In the genomic region with DNA sequence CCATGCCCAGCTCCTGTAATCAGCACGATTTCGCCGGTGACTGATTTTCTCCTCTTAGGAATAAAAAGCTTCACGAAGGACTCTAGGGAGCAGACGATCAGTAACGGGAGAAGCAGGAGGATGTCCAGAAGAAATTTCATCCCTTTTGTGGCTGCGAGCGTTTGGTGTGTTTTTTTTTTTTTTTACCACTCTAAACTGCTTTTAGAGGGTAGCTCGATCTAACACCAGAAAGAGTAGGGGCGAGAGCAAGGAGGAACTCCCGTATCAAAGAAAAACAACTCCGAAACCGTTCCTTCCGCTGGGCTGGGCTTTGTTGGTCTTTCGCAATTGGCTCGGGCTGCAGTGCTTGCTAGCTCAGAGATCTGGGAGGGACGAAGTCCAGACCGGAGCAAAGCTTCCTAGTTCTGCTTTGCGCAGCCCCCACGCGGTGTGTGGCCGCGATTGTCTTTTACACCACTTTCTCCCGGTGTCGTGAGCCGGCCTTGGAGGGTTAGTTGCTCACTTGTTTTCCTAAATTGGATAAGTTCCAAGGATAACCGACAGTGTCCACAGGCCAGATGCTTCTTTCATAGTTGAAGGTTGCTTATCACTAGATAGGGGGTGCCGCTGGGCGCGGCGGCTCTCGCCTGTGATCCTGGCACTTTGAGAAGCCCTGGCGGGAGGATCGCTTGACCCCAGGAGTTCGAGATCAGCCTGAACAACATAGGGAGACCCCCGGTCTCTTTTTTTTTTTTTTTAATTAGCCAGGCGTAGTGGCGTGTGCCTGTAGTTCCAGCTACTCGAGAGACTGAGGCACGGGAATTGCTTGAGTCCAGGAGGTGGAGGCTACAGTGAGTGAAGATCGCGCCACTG, we compare ENCODE assay signal across 8 cellular contexts. TPM values are rescaled to one million over a fixed set of nuclear protein-coding genes. Genes with fewer than 3 reads are reported as not detected.
DNase-seq lines count a peak whose midpoint lies in the region; TF ChIP-seq lines count a peak whose summit lies in the region.

A gene with protein sequence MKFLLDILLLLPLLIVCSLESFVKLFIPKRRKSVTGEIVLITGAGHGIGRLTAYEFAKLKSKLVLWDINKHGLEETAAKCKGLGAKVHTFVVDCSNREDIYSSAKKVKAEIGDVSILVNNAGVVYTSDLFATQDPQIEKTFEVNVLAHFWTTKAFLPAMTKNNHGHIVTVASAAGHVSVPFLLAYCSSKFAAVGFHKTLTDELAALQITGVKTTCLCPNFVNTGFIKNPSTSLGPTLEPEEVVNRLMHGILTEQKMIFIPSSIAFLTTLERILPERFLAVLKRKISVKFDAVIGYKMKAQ (minus strand): TSS at position 258 of the 852 bp plus-strand sequence. CDS start 118 bp downstream, at position 140.

- H3K27me3 ChIP-seq in effector memory CD4-positive, alpha-beta T cell (replicated peaks; ENCODE audit: control insufficient read depth, insufficient read depth, low read length, poor library complexity, severe bottlenecking): no peaks in the 10 kb centered on the region

- POLR2A ChIA-PET in activated CD8-positive, alpha-beta memory T cell treated with anti-CD3 and anti-CD28 coated beads for 36 hours (lab: Charles Lee): interaction anchor here (0.7 to 2.7 kb wide), 3 partner anchors 17 to 647 kb away, joined by 3 to 35 read pairs (median 3); a partner anchor contains a TSS

- CTCF ChIA-PET in activated CD8-positive, alpha-beta memory T cell treated with anti-CD3 and anti-CD28 coated beads for 36 hours (lab: Charles Lee): interaction anchor here (0.6 to 2.6 kb wide), 5 partner anchors 13 to 992 kb away, joined by 3 to 7 read pairs (median 4); no protein-coding TSS in a partner anchor

- no peak for TF ChIP-seq CTCF in GM20000 (IDR thresholded peaks at IDR 0.05; ENCODE audit: extremely low read depth, missing control alignments)

- H3K9me3 ChIP-seq in effector memory CD4-positive, alpha-beta T cell (ENCODE audit: control insufficient read depth, low read length): no peaks in the 10 kb centered on the region

- H3K36me3 ChIP-seq in effector memory CD4-positive, alpha-beta T cell (ENCODE audit: control insufficient read depth, insufficient read depth, low read length): no peaks in the 10 kb centered on the region

- peaks cover 14% of the 10 kb centered on the region for H3K4me1 ChIP-seq in effector memory CD4-positive, alpha-beta T cell (ENCODE audit: control insufficient read depth, insufficient read depth, low read length, poor library complexity, severe bottlenecking)

- DNase-seq in COLO668 (lab: John Stamatoyannopoulos, UW; ENCODE audit: unreplicated experiment): peak; percentile 79
- DNase-seq in GM20000 (ENCODE audit: low spot score): peak; percentile 94
- peak; percentile 94 for DNase-seq in HT-29 (ENCODE audit: low spot score)
- peak; percentile 96 to 98 for DNase-seq in NOMO-1 (lab: John Stamatoyannopoulos, UW; ENCODE audit: unreplicated experiment in 2 of 2)
- peak; percentile 66 to 74 (median 71) for DNase-seq in effector memory CD4-positive, alpha-beta T cell
- peak; percentile 83 to 96 for DNase-seq in lung microvascular endothelial cell (ENCODE audit: low read depth in 2 of 2)
- peak; percentile 59 to 70 (median 62) for DNase-seq in stimulated activated CD4-positive, alpha-beta T cell treated with anti-CD3 and anti-CD28 coated beads, TNF-alpha, amount 100 ng/mL, for 48 hours (ENCODE audit: low read depth in 3 of 3)

- peak within 1 kb of the TSS; percentile 80 for H3K4me3 ChIP-seq in effector memory CD4-positive, alpha-beta T cell (ENCODE audit: insufficient read depth, low read depth, low read length, poor library complexity, severe bottlenecking)

- H3K27ac ChIP-seq in effector memory CD4-positive, alpha-beta T cell (ENCODE audit: insufficient read depth, low read length, poor library complexity, severe bottlenecking): peak within 1 kb of the TSS; percentile 72

RNA-seq across cellular contexts. Expression of the gene that starts here (rescaled TPM):
- 10.4 and 13.1 TPM in 2 replicates for total RNA-seq in HT-29 (2014; rRNA removed; shearing (Covaris generic))
- total RNA-seq in activated CD8-positive, alpha-beta memory T cell treated with anti-CD3 and anti-CD28 coated beads for 36 hours: 10 to 100 TPM; 20.5 to 20.7 TPM
- 31.2 and 35.5 TPM in 2 replicates for total RNA-seq in lung microvascular endothelial cell

Comparison
In these comparisons a context has a peak if more than half of its experiments do, and no peak if none do; other contexts are left out.
1. Peak in every context shown above with its lines: DNase-seq, H3K4me3 ChIP-seq and H3K27ac ChIP-seq.